ENCODE assay signal across 8 cellular contexts in genomic region chr12:117836999-117837736, GRCh38.
DNase-seq lines count a peak whose midpoint lies in the region; ATAC-seq, FAIRE-seq and TF ChIP-seq lines count a peak whose summit lies in the region.

No MANE protein-coding gene starts in this region.

- dilution Hi-C loops in endothelial cell of umbilical vein (cut with MboI; ENCODE audit: extremely low pct_ligation_motif_present, low sequenced_read_pairs): loop anchor here (25.0 kb wide), 2 partner anchors 225 to 475 kb away; partner anchors contain the start of gene NOS1

- ATAC-seq in HG03175 (IDR thresholded peaks at IDR 0.05; ENCODE audit: unreplicated experiment) (peak; percentile 66), HG03108 (IDR thresholded peaks at IDR 0.05; ENCODE audit: unreplicated experiment) (no peak)

- no peaks in the 10 kb centered on the region for H3K79me2 ChIP-seq in endothelial cell of umbilical vein (ENCODE audit: control insufficient read depth, insufficient read depth, low read length)

- TF ChIP-seq POLR2A in endothelial cell of umbilical vein (IDR thresholded peaks at IDR 0.05; ENCODE audit: low read depth, low read length): no peak

- peak; percentile 85 for FAIRE-seq in endothelial cell of umbilical vein (lab: Jason Lieb, UNC)

- no peaks in the 10 kb centered on the region for H4K20me1 ChIP-seq in endothelial cell of umbilical vein (replicated peaks; ENCODE audit: control insufficient read depth, extremely low read depth, insufficient read depth, low read length)

- H2AFZ ChIP-seq in endothelial cell of umbilical vein (ENCODE audit: low read depth, low read length): peak overlapping the region; percentile 99

- BruUV-seq in endothelial cell of umbilical vein (replicated peaks; lab: Mats Ljungman, UMichigan): no TSS peak

- TF ChIP-seq CTCF in endothelial cell of umbilical vein (IDR thresholded peaks at IDR 0.05; ENCODE audit: extremely low read depth in 1 of 2, insufficient read depth in 1 of 2, low read depth in 1 of 2, low read length in 2 of 2): peak; percentile 94 to 98

- peak; percentile 16 for DNase-seq in GDM1 (lab: John Stamatoyannopoulos, UW)
- DNase-seq in NCI-H774 (lab: John Stamatoyannopoulos, UW): peak; percentile 50
- DNase-seq in activated CD8-positive, alpha-beta memory T cell treated with anti-CD3 and anti-CD28 coated beads, Interleukin-2, amount 50 U/mL, for 24 hours (ENCODE audit: extremely low read depth): peak; percentile 56
- DNase-seq in endothelial cell of umbilical vein (ENCODE audit: low read depth, low spot score): peak; percentile 87
- DNase-seq in midbrain (lab: John Stamatoyannopoulos, UW): peak; percentile 81
- peak; percentile 32 to 53 for DNase-seq in stimulated activated CD8-positive, alpha-beta memory T cell treated with anti-CD3 and anti-CD28 coated beads, Interleukin-4, amount 100 ng/mL, for 1 hour (ENCODE audit: low read depth in 2 of 2, low spot score in 1 of 2)

- intact Hi-C loops in endothelial cell of umbilical vein (cut with micrococcal nuclease): loop anchor here (1.0 to 10.0 kb wide), 9 partner anchors 152 to 625 kb away; no protein-coding TSS in a partner anchor

- H3K36me3 ChIP-seq in endothelial cell of umbilical vein (ENCODE audit: control insufficient read depth in 2 of 2, extremely low read depth in 1 of 2, insufficient read depth in 2 of 2, low read length in 2 of 2): no peaks in the 10 kb centered on the region

- no peak overlapping the region for H3K27ac ChIP-seq in endothelial cell of umbilical vein (ENCODE audit: insufficient read depth, low read depth, low read length)

- H3K27me3 ChIP-seq in endothelial cell of umbilical vein (ENCODE audit: control insufficient read depth in 2 of 2, insufficient read depth in 2 of 2, low read length in 2 of 2): no peaks in the 10 kb centered on the region

- H3K4me3 ChIP-seq in endothelial cell of umbilical vein (replicated peaks in 1 of 3; ENCODE audit: insufficient read depth in 1 of 3, low read depth in 1 of 3, low read length in 3 of 3): peak overlapping the region in 1 of 3 experiments; percentile 29

- CTCF ChIA-PET in endothelial cell of umbilical vein (lab: Charles Lee): interaction anchor here (0.7 to 12.4 kb wide), 43 partner anchors 10 to 636 kb away, joined by 3 to 530 read pairs (median 4); no protein-coding TSS in a partner anchor

- POLR2A ChIA-PET in endothelial cell of umbilical vein (lab: Charles Lee): no interaction called here

- H3K4me2 ChIP-seq in endothelial cell of umbilical vein (ENCODE audit: insufficient read depth, low read length): peak overlapping the region; percentile 81

- H3K9me3 ChIP-seq in endothelial cell of umbilical vein (replicated peaks; ENCODE audit: control insufficient read depth, insufficient read depth, low read length): no peaks in the 10 kb centered on the region

- H3K9me1 ChIP-seq in endothelial cell of umbilical vein (replicated peaks; ENCODE audit: control insufficient read depth, extremely low read depth, insufficient read depth, low read length): no peaks in the 10 kb centered on the region

- H3K9ac ChIP-seq in endothelial cell of umbilical vein (replicated peaks; ENCODE audit: extremely low read depth, insufficient read depth, low read length): no peak overlapping the region

- peaks cover 5% of the 10 kb centered on the region for H3K4me1 ChIP-seq in endothelial cell of umbilical vein (ENCODE audit: control insufficient read depth, extremely low read depth, insufficient read depth, low read length)

TF ChIP-seq in endothelial cell of umbilical vein, 7 proteins besides CTCF, POLR2A, EP300 and RAD21:
- no peak for TF ChIP-seq MYC (IDR thresholded peaks at IDR 0.05; ENCODE audit: low read depth, low read length)
- TF ChIP-seq FOS (IDR thresholded peaks at IDR 0.05; ENCODE audit: borderline replicate concordance, insufficient read depth, low read length): no peak
- TF ChIP-seq MAX (IDR thresholded peaks at IDR 0.05; ENCODE audit: insufficient read depth, insufficient read length): no peak
- no peak for TF ChIP-seq GATA2 (IDR thresholded peaks at IDR 0.05; ENCODE audit: insufficient read depth, insufficient read length, low read depth, low read length)
- TF ChIP-seq POLR2AphosphoS5 (IDR thresholded peaks at IDR 0.05; ENCODE audit: insufficient read depth, low read depth, low read length): no peak
- no peak for TF ChIP-seq EZH2 (IDR thresholded peaks at IDR 0.05; ENCODE audit: borderline replicate concordance, low read depth, low read length, severe bottlenecking)
- TF ChIP-seq JUN (IDR thresholded peaks at IDR 0.05; ENCODE audit: borderline replicate concordance, insufficient read depth, insufficient read length, low read depth): no peak

Comparison
In these comparisons a context has a peak if more than half of its experiments do, and no peak if none do; other contexts are left out.
1. DNase-seq: peak in every context shown above with its lines; median percentile 87 in endothelial cell of umbilical vein; 81 in midbrain; 56 in activated CD8-positive, alpha-beta memory T cell treated with anti-CD3 and anti-CD28 coated beads, Interleukin-2, amount 50 U/mL, for 24 hours; 50 in NCI-H774; 42 in stimulated activated CD8-positive, alpha-beta memory T cell treated with anti-CD3 and anti-CD28 coated beads, Interleukin-4, amount 100 ng/mL, for 1 hour; 16 in GDM1.